20 cellular contexts compared by ENCODE assay signal in the genomic region with DNA sequence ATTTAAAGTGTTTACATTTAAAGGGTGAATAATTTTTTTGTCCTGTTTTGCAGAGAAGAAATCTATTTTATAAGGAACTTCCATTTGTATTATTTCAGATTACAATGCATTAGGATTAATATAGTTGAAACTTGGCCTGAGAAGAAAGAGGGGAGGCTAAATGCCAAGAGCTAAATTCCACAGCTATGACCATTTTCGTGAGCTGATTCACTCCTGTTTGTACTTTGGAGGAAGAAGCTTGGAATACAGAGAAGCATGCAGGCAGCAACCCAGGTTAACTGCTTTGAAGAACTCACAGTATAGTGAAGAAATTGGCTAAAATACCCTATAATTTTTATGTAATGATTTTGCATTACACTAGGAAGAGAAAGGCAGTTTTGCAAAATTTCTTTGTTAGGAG.
A peak's percentile ranks its signal among the peaks of the same experiment; 100 is the strongest.
DNase-seq lines count a peak whose midpoint lies in the region; ATAC-seq, FAIRE-seq and TF ChIP-seq lines count a peak whose summit lies in the region.
"Had no signal": no experiment of that assay in that cellular context is flagged by ENCODE, and none has a peak within 500 bp of the region (broad histone marks: within the 10 kb centered on the region; RNA-seq: fewer than 3 reads in every experiment).

No MANE protein-coding gene starts in this region.

- intact Hi-C loops in MCF 10A (cut with micrococcal nuclease) (loop anchor here (5.0 to 10.0 kb wide), 2 partner anchors 311 to 781 kb away; a partner anchor contains a TSS), breast epithelium (cut with DNase I; ENCODE audit: low total_unique reads) (no loop called here)

- no peaks in the 10 kb centered on the region for H3K9me3 Mint-ChIP-seq in MCF 10A (ENCODE audit: unreplicated experiment)
- H3K9me3 Mint-ChIP-seq: activated T-cell treated with anti-CD3 and anti-CD28 coated beads, Interleukin-2, amount 50 U/mL, for 24 hours had no signal

- POLR2A ChIA-PET in MCF 10A (lab: Yijun Ruan, JAX): interaction anchor here (0.7 to 1.3 kb wide), 4 partner anchors 10 to 309 kb away, joined by 3 read pairs; a partner anchor contains a TSS

- no peaks in the 10 kb centered on the region for H3K36me3 Mint-ChIP-seq in MCF 10A (ENCODE audit: insufficient read depth, unreplicated experiment)

- H3K9me3 ChIP-seq in breast epithelium: peaks cover 0 to 4% of the 10 kb centered on the region in 2 donors
- H3K9me3 ChIP-seq: gastroesophageal sphincter, SJSA1, suprapubic skin had no signal

- no peaks in the 10 kb centered on the region for H3K27me3 ChIP-seq in breast epithelium
- H3K27me3 ChIP-seq: gastroesophageal sphincter, SJSA1, suprapubic skin had no signal

- no peak overlapping the region for H3K27ac ChIP-seq in breast epithelium
- H3K27ac ChIP-seq: gastroesophageal sphincter, parathyroid adenoma, SJSA1, suprapubic skin had no signal

- CTCF ChIA-PET in MCF 10A (lab: Yijun Ruan, JAX): interaction anchor here (1.5 to 1.6 kb wide), 2 partner anchors 155 to 776 kb away, joined by 5 read pairs; no protein-coding TSS in a partner anchor

- in situ Hi-C loops in astrocyte of the spinal cord (cut with HindIII; ENCODE audit: low sequenced_read_pairs): no loop called here
- in situ Hi-C loops in GM13976 (cut with MboI; ENCODE audit: low sequenced_read_pairs, unreplicated experiment): no loop called here

- DNase-seq in MCF 10A (ENCODE audit: unreplicated experiment): peak; percentile 78
- DNase-seq in breast epithelium (ENCODE audit: low spot score in 2 of 2): no peak
- DNase-seq in astrocyte of the spinal cord (ENCODE audit: low read depth, low spot score): peak; percentile 89
- peak; percentile 55 for DNase-seq in glomerular visceral epithelial cell (ENCODE audit: extremely low spot score)
- DNase-seq in midbrain (lab: John Stamatoyannopoulos, UW): no peak
- DNase-seq in GM12891 (ENCODE audit: insufficient read length, low spot score): no peak
- DNase-seq in GM13976 (ENCODE audit: low spot score): no peak
- DNase-seq: 8988T; activated T-cell treated with anti-CD3 and anti-CD28 coated beads, Interleukin-2, amount 50 U/mL, for 24 hours; anterior cingulate cortex; DMS153; NCI-H526 had no signal

- TF ChIP-seq CTCF in MCF 10A (IDR thresholded peaks at IDR 0.05; ENCODE audit: unreplicated experiment): no peak
- no peak for TF ChIP-seq CTCF in breast epithelium (IDR thresholded peaks at IDR 0.05)
- TF ChIP-seq CTCF in astrocyte of the spinal cord (IDR thresholded peaks at IDR 0.05; ENCODE audit: low read depth, low read length): no peak
- no peak for TF ChIP-seq CTCF in GM13976 (IDR thresholded peaks at IDR 0.05; ENCODE audit: borderline replicate concordance, control extremely low read depth, extremely low read depth, insufficient read depth, missing control alignments)

- no peak for FAIRE-seq in GM12891 (lab: Jason Lieb, UNC)
- FAIRE-seq: GM18507 had no signal

- no peaks in the 10 kb centered on the region for H3K4me1 ChIP-seq in breast epithelium
- H3K4me1 ChIP-seq: parathyroid adenoma, SJSA1 had no signal

- peak overlapping the region; percentile 43 for H3K27ac Mint-ChIP-seq in MCF 10A (ENCODE audit: low read depth, unreplicated experiment)
- H3K27ac Mint-ChIP-seq: activated T-cell treated with anti-CD3 and anti-CD28 coated beads, Interleukin-2, amount 50 U/mL, for 24 hours; WTC11 had no signal

- peaks cover 20% of the 10 kb centered on the region for H3K4me1 Mint-ChIP-seq in MCF 10A (ENCODE audit: insufficient read depth, unreplicated experiment)
- H3K4me1 Mint-ChIP-seq: WTC11 had no signal

- no peaks in the 10 kb centered on the region for H3K27me3 Mint-ChIP-seq in MCF 10A (ENCODE audit: insufficient read depth, unreplicated experiment)
- H3K27me3 Mint-ChIP-seq: activated T-cell treated with anti-CD3 and anti-CD28 coated beads, Interleukin-2, amount 50 U/mL, for 24 hours had no signal

- no peaks in the 10 kb centered on the region for H3K36me3 ChIP-seq in breast epithelium
- H3K36me3 ChIP-seq: gastroesophageal sphincter, SJSA1, suprapubic skin had no signal

- peak overlapping the region; percentile 59 for H3K4me3 Mint-ChIP-seq in MCF 10A (ENCODE audit: unreplicated experiment)
- H3K4me3 Mint-ChIP-seq: activated T-cell treated with anti-CD3 and anti-CD28 coated beads, Interleukin-2, amount 50 U/mL, for 24 hours; WTC11 had no signal

- TF ChIP-seq POLR2A in breast epithelium (IDR thresholded peaks at IDR 0.05) (no peak), GM12891 (IDR thresholded peaks at IDR 0.05; ENCODE audit: low read depth, low read length) (no peak)

- no peak for ATAC-seq in HG02884 (IDR thresholded peaks at IDR 0.05; ENCODE audit: unreplicated experiment)
- ATAC-seq: gastroesophageal sphincter, left lobe of liver, WTC11 had no signal

- no peak overlapping the region for H3K4me3 ChIP-seq in breast epithelium
- no peak overlapping the region for H3K4me3 ChIP-seq in astrocyte of the spinal cord (ENCODE audit: low read depth, low read length)
- H3K4me3 ChIP-seq: gastroesophageal sphincter, SJSA1, suprapubic skin had no signal

- BruUV-seq in MCF 10A (replicated peaks; lab: Mats Ljungman, UMichigan): no TSS peak

TF ChIP-seq in GM12891, 5 proteins besides CTCF, POLR2A, EP300 and RAD21:
- TF ChIP-seq SPI1 (IDR thresholded peaks at IDR 0.05; ENCODE audit: low read depth, low read length): no peak

Comparison
In these comparisons a context has a peak if more than half of its experiments do, and no peak if none do; other contexts are left out.
1. DNase-seq: peak in MCF 10A (single experiment), astrocyte of the spinal cord (single experiment) and glomerular visceral epithelial cell (single experiment); none in breast epithelium (0 of 2), midbrain (single experiment), GM12891 (single experiment) and GM13976 (single experiment).